8 cellular contexts compared by ENCODE assay signal in the genomic region with DNA sequence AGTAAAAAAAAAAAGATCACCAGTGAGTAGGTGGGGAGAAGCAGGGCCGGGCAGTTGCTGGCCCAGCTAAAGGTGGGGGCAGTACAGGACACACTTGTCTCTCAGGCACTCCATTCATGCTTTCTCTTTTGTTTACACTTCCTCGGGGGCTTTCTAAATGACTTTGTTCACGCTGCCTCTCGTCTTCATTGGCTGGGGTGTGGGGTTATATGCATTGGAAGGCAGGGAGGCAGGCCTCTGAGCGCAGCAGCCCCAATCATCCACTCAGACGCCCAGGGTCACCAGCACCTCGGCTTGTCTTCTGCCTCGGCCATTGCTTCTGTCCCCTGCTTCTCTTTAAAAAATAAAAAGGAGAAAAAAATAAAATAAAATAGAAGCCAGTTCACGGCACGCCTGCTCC. TPM values are rescaled to one million over a fixed set of nuclear protein-coding genes. Genes with fewer than 3 reads are reported as not detected.
DNase-seq lines count a peak whose midpoint lies in the region; ATAC-seq and TF ChIP-seq lines count a peak whose summit lies in the region.

No MANE protein-coding gene starts in this region.

- H3K4me3 ChIP-seq in right atrium auricular region (peak overlapping the region; percentile 69 to 72), skeletal muscle cell (ENCODE audit: low read depth, low read length) (peak overlapping the region; percentile 67)

- peak in 1 of 2 donors; percentile 17 for TF ChIP-seq CTCF in right atrium auricular region (IDR thresholded peaks at IDR 0.05)

- intact Hi-C loops in activated T-helper 2 cell treated with anti-CD3 and anti-CD28 coated beads, Interferon-gamma antibody, Interleukin-2, Interleukin-4, amounts not matched to agents 10 μg/mL and 5 μg/mL and 100 μg/mL, durations not matched to agents 14 hours and 24 hours and 36 hours (cut with micrococcal nuclease), result loop anchor here (5.0 to 10.0 kb wide), 2 partner anchors 173 to 404 kb away; partner anchors contain the start of genes FLVCR2 and GPATCH2L

- H3K4me1 ChIP-seq in right atrium auricular region, result peaks cover 0 to 62% of the 10 kb centered on the region in 2 donors

- H3K4me1 Mint-ChIP-seq in activated T-helper 2 cell treated with anti-CD3 and anti-CD28 coated beads, Interferon-gamma antibody, Interleukin-2, Interleukin-4, amounts not matched to agents 10 μg/mL and 5 μg/mL and 100 μg/mL, durations not matched to agents 14 hours and 24 hours and 36 hours (ENCODE audit: low read depth), result peaks cover 26% of the 10 kb centered on the region

- H3K36me3 ChIP-seq in right atrium auricular region, result no peaks in the 10 kb centered on the region

- peak overlapping the region; percentile 97 to 99 for H3K27ac ChIP-seq in right atrium auricular region

- peak; percentile 43 for ATAC-seq in GM21390 (IDR thresholded peaks at IDR 0.05; ENCODE audit: unreplicated experiment)

- H3K36me3 Mint-ChIP-seq in activated T-helper 2 cell treated with anti-CD3 and anti-CD28 coated beads, Interferon-gamma antibody, Interleukin-2, Interleukin-4, amounts not matched to agents 10 μg/mL and 5 μg/mL and 100 μg/mL, durations not matched to agents 14 hours and 24 hours and 36 hours (ENCODE audit: low read depth), result no peaks in the 10 kb centered on the region

- peak overlapping the region; percentile 78 for H3K27ac Mint-ChIP-seq in activated T-helper 2 cell treated with anti-CD3 and anti-CD28 coated beads, Interferon-gamma antibody, Interleukin-2, Interleukin-4, amounts not matched to agents 10 μg/mL and 5 μg/mL and 100 μg/mL, durations not matched to agents 14 hours and 24 hours and 36 hours

- no peaks in the 10 kb centered on the region for H3K27me3 ChIP-seq in right atrium auricular region

- H3K9me3 ChIP-seq in right atrium auricular region, result no peaks in the 10 kb centered on the region

- peak; percentile 46 for DNase-seq in Daoy (ENCODE audit: low read depth)
- peak; percentile 20 for DNase-seq in NCI-H1092 (lab: John Stamatoyannopoulos, UW)
- peak; percentile 32 for DNase-seq in activated T-helper 2 cell treated with anti-CD3 and anti-CD28 coated beads, Interferon-gamma antibody, Interleukin-2, Interleukin-4, amounts not matched to agents 10 μg/mL and 5 μg/mL and 100 μg/mL, durations not matched to agents 14 hours and 24 hours and 36 hours (ENCODE audit: low spot score)
- DNase-seq in right atrium auricular region (ENCODE audit: low spot score), result no peak
- no peak for DNase-seq in skeletal muscle cell (ENCODE audit: low read depth)
- no peak for DNase-seq in retina
- no peak for DNase-seq in NOMO-1 treated with DMSO at 0.1 percent for 48 hours (lab: John Stamatoyannopoulos, UW; ENCODE audit: unreplicated experiment)

- H3K4me3 Mint-ChIP-seq in activated T-helper 2 cell treated with anti-CD3 and anti-CD28 coated beads, Interferon-gamma antibody, Interleukin-2, Interleukin-4, amounts not matched to agents 10 μg/mL and 5 μg/mL and 100 μg/mL, durations not matched to agents 14 hours and 24 hours and 36 hours (ENCODE audit: low read depth), result peak overlapping the region; percentile 83

- no peaks in the 10 kb centered on the region for H3K9me3 Mint-ChIP-seq in activated T-helper 2 cell treated with anti-CD3 and anti-CD28 coated beads, Interferon-gamma antibody, Interleukin-2, Interleukin-4, amounts not matched to agents 10 μg/mL and 5 μg/mL and 100 μg/mL, durations not matched to agents 14 hours and 24 hours and 36 hours

- H3K27me3 Mint-ChIP-seq in activated T-helper 2 cell treated with anti-CD3 and anti-CD28 coated beads, Interferon-gamma antibody, Interleukin-2, Interleukin-4, amounts not matched to agents 10 μg/mL and 5 μg/mL and 100 μg/mL, durations not matched to agents 14 hours and 24 hours and 36 hours (ENCODE audit: low read depth), result peaks cover 22% of the 10 kb centered on the region

RNA-seq across cellular contexts. Expression of gene TGFB3, which starts 0.4 kb away (rescaled TPM):
- total RNA-seq in Daoy (2014; rRNA removed; shearing (Covaris generic)), result 2.9 and 4.3 TPM in 2 replicates
- 3.9 and 4.1 TPM in 2 replicates for total RNA-seq in activated T-helper 2 cell treated with anti-CD3 and anti-CD28 coated beads, Interferon-gamma antibody, Interleukin-2, Interleukin-4, amounts not matched to agents 10 μg/mL and 5 μg/mL and 100 μg/mL, durations not matched to agents 14 hours and 24 hours and 36 hours
- total RNA-seq in right atrium auricular region, result 10 to 100 TPM; 17.5 to 99.1 TPM

RNA-seq across cellular contexts. Expression of gene IFT43, which starts 4.1 kb away (rescaled TPM):
- total RNA-seq in Daoy (2014; rRNA removed; shearing (Covaris generic)), result 41.5 and 56.5 TPM in 2 replicates
- 8.2 and 9.3 TPM in 2 replicates for total RNA-seq in activated T-helper 2 cell treated with anti-CD3 and anti-CD28 coated beads, Interferon-gamma antibody, Interleukin-2, Interleukin-4, amounts not matched to agents 10 μg/mL and 5 μg/mL and 100 μg/mL, durations not matched to agents 14 hours and 24 hours and 36 hours
- 10 to 100 TPM; 32.6 to 59.0 TPM for total RNA-seq in right atrium auricular region

Comparison
In these comparisons a context has a peak if more than half of its experiments do, and no peak if none do; other contexts are left out.
1. DNase-seq: peak in Daoy (single experiment), NCI-H1092 (single experiment) and activated T-helper 2 cell treated with anti-CD3 and anti-CD28 coated beads, Interferon-gamma antibody, Interleukin-2, Interleukin-4, amounts not matched to agents 10 μg/mL and 5 μg/mL and 100 μg/mL, durations not matched to agents 14 hours and 24 hours and 36 hours (single experiment); none in right atrium auricular region (single experiment), skeletal muscle cell (single experiment), retina (single experiment) and NOMO-1 treated with DMSO at 0.1 percent for 48 hours (single experiment).